ENCODE assay signal across 18 cellular contexts in the genomic region with DNA sequence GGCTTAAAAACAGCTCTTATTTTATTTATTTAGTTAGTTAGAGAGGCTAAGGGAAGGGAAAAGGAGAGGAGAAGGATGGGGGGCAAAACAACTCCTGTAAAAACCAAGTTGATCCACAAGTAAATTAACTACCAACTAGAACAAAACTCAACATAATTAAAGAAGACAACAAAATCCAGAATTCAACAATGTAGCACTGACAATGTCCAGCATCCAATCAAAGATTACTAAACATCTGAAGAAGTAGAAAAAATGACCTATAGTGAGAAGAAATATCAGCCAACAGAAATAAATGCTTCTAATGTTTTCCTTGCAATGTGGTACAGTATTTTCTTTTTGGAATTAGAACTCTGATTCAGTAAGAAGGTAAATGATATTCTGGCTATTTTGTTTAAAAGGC.
"Had no signal": no experiment of that assay in that cellular context is flagged by ENCODE, and none has a peak within 500 bp of the region (broad histone marks: within the 10 kb centered on the region; RNA-seq: fewer than 3 reads in every experiment).

No MANE protein-coding gene starts in this region.

- H3K36me3 ChIP-seq: neural progenitor cell, neutrophil, ovary, pancreas, prostate gland, right atrium auricular region, right lobe of liver, sigmoid colon, spleen had no signal

- H3K4me1 ChIP-seq: neural progenitor cell, pancreas, parathyroid adenoma, prostate gland, psoas muscle, right atrium auricular region, right lobe of liver, sigmoid colon, spleen had no signal

- H3K27ac ChIP-seq: neural progenitor cell, neutrophil, ovary, pancreas, parathyroid adenoma, prostate gland, psoas muscle, right atrium auricular region, right lobe of liver, sigmoid colon, skin epidermis, spleen had no signal

- H3K9me3 ChIP-seq: neutrophil, ovary, pancreas, prostate gland, right lobe of liver had no signal

- H3K4me3 ChIP-seq: neural progenitor cell, ovary, pancreas, prostate gland, psoas muscle, right atrium auricular region, right lobe of liver, sigmoid colon, skin epidermis, smooth muscle cell, spleen had no signal

- ATAC-seq: naive thymus-derived CD8-positive, alpha-beta T cell; natural killer cell; natural killer cell treated with Interleukin-12 subunit alpha and Interleukin-12 subunit beta and Interleukin-15 and Interleukin-18, amount 100 ng/mL, for 72 hours; pancreas; psoas muscle; right cardiac atrium; right lobe of liver; sciatic nerve had no signal
